1 cellular context compared by ENCODE assay signal in the genomic region with DNA sequence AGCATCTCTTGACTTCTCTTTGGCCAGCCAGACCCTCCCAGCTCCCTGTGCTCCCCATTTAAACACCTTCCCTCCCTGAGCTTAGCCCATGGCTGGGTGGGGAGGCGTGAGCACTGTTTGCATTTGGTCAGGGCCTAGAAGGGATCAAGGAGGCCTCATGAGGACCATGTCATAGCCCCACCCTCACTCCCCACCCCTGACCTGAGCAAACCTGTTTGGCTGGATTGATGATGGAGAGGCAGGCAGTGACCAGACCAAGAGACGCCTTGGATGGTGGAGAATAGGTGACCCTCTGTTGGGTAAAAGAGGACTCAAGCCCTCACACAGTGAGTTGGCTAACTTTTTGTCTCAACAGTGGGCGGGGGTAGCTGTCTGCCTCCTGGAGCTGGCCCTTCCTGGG.
A peak's percentile ranks its signal among the peaks of the same experiment; 100 is the strongest.
TF ChIP-seq lines count a peak whose summit lies in the region.

No MANE protein-coding gene starts in this region.

TF ChIP-seq in HCT116, 20 proteins besides CTCF, POLR2A, EP300 and RAD21:
- TF ChIP-seq, protein P1, sequence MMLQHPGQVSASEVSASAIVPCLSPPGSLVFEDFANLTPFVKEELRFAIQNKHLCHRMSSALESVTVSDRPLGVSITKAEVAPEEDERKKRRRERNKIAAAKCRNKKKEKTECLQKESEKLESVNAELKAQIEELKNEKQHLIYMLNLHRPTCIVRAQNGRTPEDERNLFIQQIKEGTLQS (IDR thresholded peaks at IDR 0.05) = no peak
- TF ChIP-seq SIN3A (IDR thresholded peaks at IDR 0.05; ENCODE audit: low read depth) = no peak
- TF ChIP-seq, protein P2, sequence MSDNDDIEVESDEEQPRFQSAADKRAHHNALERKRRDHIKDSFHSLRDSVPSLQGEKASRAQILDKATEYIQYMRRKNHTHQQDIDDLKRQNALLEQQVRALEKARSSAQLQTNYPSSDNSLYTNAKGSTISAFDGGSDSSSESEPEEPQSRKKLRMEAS (IDR thresholded peaks at IDR 0.05) = peak; percentile 40; the same call in 1 of the 2 replicates
- no peak for TF ChIP-seq EZH2phosphoT487 (IDR thresholded peaks at IDR 0.05; ENCODE audit: borderline replicate concordance)
- TF ChIP-seq REST (IDR thresholded peaks at IDR 0.05; ENCODE audit: low read depth) = no peak
- TF ChIP-seq YY1 (IDR thresholded peaks at IDR 0.05; ENCODE audit: extremely low read depth, insufficient replicate concordance, low read depth, low read length) = peak; percentile 13
- peak; percentile 55 for TF ChIP-seq SP1 (IDR thresholded peaks at IDR 0.05; ENCODE audit: low read depth)
- TF ChIP-seq, protein P3, sequence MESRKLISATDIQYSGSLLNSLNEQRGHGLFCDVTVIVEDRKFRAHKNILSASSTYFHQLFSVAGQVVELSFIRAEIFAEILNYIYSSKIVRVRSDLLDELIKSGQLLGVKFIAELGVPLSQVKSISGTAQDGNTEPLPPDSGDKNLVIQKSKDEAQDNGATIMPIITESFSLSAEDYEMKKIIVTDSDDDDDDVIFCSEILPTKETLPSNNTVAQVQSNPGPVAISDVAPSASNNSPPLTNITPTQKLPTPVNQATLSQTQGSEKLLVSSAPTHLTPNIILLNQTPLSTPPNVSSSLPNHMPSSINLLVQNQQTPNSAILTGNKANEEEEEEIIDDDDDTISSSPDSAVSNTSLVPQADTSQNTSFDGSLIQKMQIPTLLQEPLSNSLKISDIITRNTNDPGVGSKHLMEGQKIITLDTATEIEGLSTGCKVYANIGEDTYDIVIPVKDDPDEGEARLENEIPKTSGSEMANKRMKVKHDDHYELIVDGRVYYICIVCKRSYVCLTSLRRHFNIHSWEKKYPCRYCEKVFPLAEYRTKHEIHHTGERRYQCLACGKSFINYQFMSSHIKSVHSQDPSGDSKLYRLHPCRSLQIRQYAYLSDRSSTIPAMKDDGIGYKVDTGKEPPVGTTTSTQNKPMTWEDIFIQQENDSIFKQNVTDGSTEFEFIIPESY (IDR thresholded peaks at IDR 0.05; ENCODE audit: extremely low read depth, insufficient replicate concordance, low read length) = no peak
- no peak for TF ChIP-seq POLR2AphosphoS5 (IDR thresholded peaks at IDR 0.05; ENCODE audit: low read depth, low read length)
- TF ChIP-seq TCF7L2 (IDR thresholded peaks at IDR 0.05; ENCODE audit: borderline replicate concordance, extremely low read depth, insufficient read depth, insufficient read length) = no peak
- TF ChIP-seq EGR1 (IDR thresholded peaks at IDR 0.05; ENCODE audit: low read depth) = no peak
- TF ChIP-seq ZFX (IDR thresholded peaks at IDR 0.05) = no peak
